In the genomic region with DNA sequence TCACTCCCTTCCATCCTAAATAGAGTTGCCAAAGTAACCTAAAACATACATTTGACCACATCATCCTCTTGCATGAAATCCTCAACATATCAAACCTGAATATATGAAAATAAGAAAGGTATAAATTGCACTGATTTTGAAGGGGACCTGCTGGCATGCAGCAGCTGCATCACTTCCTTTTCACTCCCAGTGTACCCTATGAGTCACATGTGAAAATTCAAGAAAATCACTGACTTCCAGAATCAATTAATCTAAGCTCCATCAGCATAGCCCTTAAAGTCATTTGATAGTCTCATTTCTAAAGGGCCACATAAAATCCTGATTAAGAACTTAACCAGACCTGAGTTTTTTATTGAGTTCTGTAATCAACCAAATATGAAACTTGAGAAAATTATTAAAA, we compare ENCODE assay signal across 23 cellular contexts. TPM values are rescaled to one million over a fixed set of nuclear protein-coding genes. Genes with fewer than 3 reads are reported as not detected.
DNase-seq lines count a peak whose midpoint lies in the region; ATAC-seq and TF ChIP-seq lines count a peak whose summit lies in the region.
"Had no signal": no experiment of that assay in that cellular context is flagged by ENCODE, and none has a peak within 500 bp of the region (broad histone marks: within the 10 kb centered on the region; RNA-seq: fewer than 3 reads in every experiment).

No MANE protein-coding gene starts in this region.

- H3K4me3 ChIP-seq in IMR-90 (ENCODE audit: insufficient read depth, low read depth, low read length) (no peak overlapping the region), choroid plexus epithelial cell (ENCODE audit: low read depth, low read length) (no peak overlapping the region), PC-9 (no peak overlapping the region)
- H3K4me3 ChIP-seq: esophagus muscularis mucosa, heart right ventricle, mucosa of descending colon, thoracic aorta had no signal

- in situ Hi-C loops in IMR-90 (cut with MboI; ENCODE audit: low sequenced_read_pairs) = no loop called here

- H3K27me3 ChIP-seq in IMR-90 (ENCODE audit: control insufficient read depth, insufficient read depth, low read length) (no peaks in the 10 kb centered on the region), PC-9 (ENCODE audit: insufficient read depth, low read depth) (no peaks in the 10 kb centered on the region)
- H3K27me3 ChIP-seq: esophagus muscularis mucosa, heart right ventricle had no signal

- POLR2A ChIA-PET in IMR-90 (lab: Charles Lee; ENCODE audit: unreplicated experiment) (no interaction called here), PC-9 (lab: Charles Lee; ENCODE audit: unreplicated experiment) (no interaction called here)

- intact Hi-C loops in IMR-90 (cut with micrococcal nuclease) (no loop called here), PC-9 (cut with micrococcal nuclease; ENCODE audit: unreplicated experiment) (no loop called here)

- H2BK5ac ChIP-seq in IMR-90 (ENCODE audit: low read depth, low read length, poor library complexity, severe bottlenecking) = no peak overlapping the region

- no peak for TF ChIP-seq RAD21 in IMR-90 (IDR thresholded peaks at IDR 0.05; ENCODE audit: low read length)

- DNase-seq in EH (ENCODE audit: low read depth) (peak; percentile 35), IMR-90 (peak; percentile 73), choroid plexus epithelial cell (ENCODE audit: low read depth) (peak; percentile 31), lung microvascular endothelial cell (ENCODE audit: low read depth in 2 of 2) (peak; percentile 12 to 87), PC-9 (no peak), substantia nigra (lab: John Stamatoyannopoulos, UW) (no peak), NCI-H446 (lab: John Stamatoyannopoulos, UW) (no peak)
- DNase-seq: activated CD4-positive, alpha-beta T cell treated with anti-CD3 and anti-CD28 coated beads for 1 hour; activated gamma-delta T cell; anterior cingulate cortex; C1 segment of cervical spinal cord; cortex of kidney; DMS153; heart right ventricle; left cardiac atrium; mucosa of descending colon; NCI-H1694; NCI-H226; SIG-M5; small intestine had no signal

- H3K27ac ChIP-seq in IMR-90 (ENCODE audit: insufficient read depth, low read length) (peak overlapping the region; percentile 33; the same call in 1 of the 2 replicates), PC-9 (no peak overlapping the region), substantia nigra (ENCODE audit: low read depth, low read length, poor library complexity, severe bottlenecking) (no peak overlapping the region)
- H3K27ac ChIP-seq: esophagus muscularis mucosa, heart right ventricle, thoracic aorta had no signal

- H3K36me3 ChIP-seq in IMR-90 (ENCODE audit: control insufficient read depth, insufficient read depth, low read length) (peaks cover 7% of the 10 kb centered on the region; the same call in 1 of the 2 replicates), PC-9 (ENCODE audit: low read depth) (peaks cover 3% of the 10 kb centered on the region; the same call in 1 of the 2 replicates)

- no peak overlapping the region for H4K8ac ChIP-seq in IMR-90 (ENCODE audit: low read depth in 2 of 2, low read length in 2 of 2)

- peaks cover 18 to 29% of the 10 kb centered on the region in 2 experiments for H3K79me1 ChIP-seq in IMR-90 (ENCODE audit: low read depth in 1 of 2, low read length in 2 of 2)

- 0 out of 2 replicates have a peak, but pooled peaks cover 4% of the 10 kb centered on the region for H3K79me2 ChIP-seq in PC-9 (ENCODE audit: low read depth)

- no peak overlapping the region for H2AK9ac ChIP-seq in IMR-90 (replicated peaks; ENCODE audit: low read depth, low read length, poor library complexity)

- no peaks in the 10 kb centered on the region for H3F3A ChIP-seq in PC-9 (ENCODE audit: insufficient read depth, low read depth)

- no peak overlapping the region for H3K9ac ChIP-seq in IMR-90 (ENCODE audit: low read depth, low read length)

- H3K9me3 ChIP-seq in IMR-90 (ENCODE audit: control insufficient read depth, insufficient read depth, low read length) (no peaks in the 10 kb centered on the region), PC-9 (ENCODE audit: insufficient read depth, low read depth) (no peaks in the 10 kb centered on the region)
- H3K9me3 ChIP-seq: esophagus muscularis mucosa, heart right ventricle, mucosa of descending colon, thoracic aorta had no signal

- TF ChIP-seq CTCF in IMR-90 (conservative IDR thresholded peaks at IDR 0.05; ENCODE audit: low read depth, low read length) (no peak), choroid plexus epithelial cell (conservative IDR thresholded peaks at IDR 0.05; ENCODE audit: low read depth, low read length) (no peak), PC-9 (conservative IDR thresholded peaks at IDR 0.05) (no peak)

- no TSS peak for BruUV-seq in IMR-90 (replicated peaks; lab: Mats Ljungman, UMichigan)
- no TSS peak for BruUV-seq in PC-9 (replicated peaks; lab: Mats Ljungman, UMichigan)

- TF ChIP-seq POLR2A in IMR-90 (IDR thresholded peaks at IDR 0.05; ENCODE audit: low read depth, low read length) = no peak

- H2BK120ac ChIP-seq in IMR-90 (ENCODE audit: low read depth, low read length) = no peak overlapping the region

- H3K4me2 ChIP-seq in IMR-90 (ENCODE audit: low read depth, low read length) (peak overlapping the region; percentile 56; the same call in 1 of the 2 replicates), PC-9 (no peak overlapping the region)

- no peak overlapping the region for H3K56ac ChIP-seq in IMR-90 (ENCODE audit: extremely low read depth, insufficient read depth, low read length)

- no peaks in the 10 kb centered on the region for H3K9me1 ChIP-seq in IMR-90 (ENCODE audit: insufficient read depth, low read length)

- H4K20me1 ChIP-seq in IMR-90 (ENCODE audit: insufficient read depth, low read length) = no peaks in the 10 kb centered on the region
- H4K20me1 ChIP-seq in PC-9 (ENCODE audit: insufficient read depth) = no peaks in the 10 kb centered on the region

- no peak overlapping the region for H2AFZ ChIP-seq in IMR-90 (replicated peaks; ENCODE audit: low read length, poor library complexity)
- no peak overlapping the region for H2AFZ ChIP-seq in PC-9

- no peak overlapping the region for H2AK5ac ChIP-seq in IMR-90 (ENCODE audit: low read depth, low read length)

- H3K18ac ChIP-seq in IMR-90 (ENCODE audit: low read depth, low read length) = no peak overlapping the region; the same call in 1 of the 2 replicates

- CTCF ChIA-PET in IMR-90 (lab: Yijun Ruan, JAX) (no interaction called here), PC-9 (lab: Charles Lee) (no interaction called here)

- no peak overlapping the region for H2BK15ac ChIP-seq in IMR-90 (ENCODE audit: low read depth, low read length)

- H3K23ac ChIP-seq in IMR-90 (ENCODE audit: low read depth, low read length) = no peak overlapping the region

- H3K4me1 ChIP-seq in IMR-90 (ENCODE audit: control insufficient read depth, insufficient read depth, low read length) (0 out of 2 replicates have a peak, but pooled peaks cover 4% of the 10 kb centered on the region), PC-9 (replicated peaks; ENCODE audit: insufficient read depth) (no peaks in the 10 kb centered on the region)
- H3K4me1 ChIP-seq: esophagus muscularis mucosa had no signal

- peak overlapping the region; percentile 3; the same call in 1 of the 2 replicates for H2BK20ac ChIP-seq in IMR-90 (ENCODE audit: low read depth, low read length)

- H4K5ac ChIP-seq in IMR-90 (ENCODE audit: low read depth, low read length) = no peak overlapping the region

- dilution Hi-C loops in IMR-90 (cut with HindIII; ENCODE audit: low sequenced_read_pairs, unreplicated experiment) = no loop called here

- no peak overlapping the region for H3K4ac ChIP-seq in IMR-90 (ENCODE audit: low read depth, low read length)

- no peaks in the 10 kb centered on the region for H3K9me2 ChIP-seq in PC-9 (ENCODE audit: insufficient read depth)

- H3K14ac ChIP-seq in IMR-90 (replicated peaks; ENCODE audit: low read depth, low read length) = no peak overlapping the region

- no peak overlapping the region for H4K91ac ChIP-seq in IMR-90 (ENCODE audit: insufficient read depth, low read depth, low read length)

- ATAC-seq in IMR-90 (ENCODE audit: low read depth) (peak; percentile 64), GM18858 (IDR thresholded peaks at IDR 0.05; ENCODE audit: unreplicated experiment) (no peak)
- ATAC-seq: heart right ventricle, left cardiac atrium, mucosa of descending colon had no signal

TF ChIP-seq in IMR-90, 13 proteins besides CTCF, POLR2A, EP300 and RAD21:
- TF ChIP-seq CEBPB (IDR thresholded peaks at IDR 0.05; ENCODE audit: low read depth, low read length) (no peak), FOS (IDR thresholded peaks at IDR 0.05; ENCODE audit: low read depth, low read length) (peak; percentile 21; the same call in 1 of the 2 replicates), RCOR1 (IDR thresholded peaks at IDR 0.05; ENCODE audit: insufficient replicate concordance, low read length) (no peak), BHLHE40 (IDR thresholded peaks at IDR 0.05; ENCODE audit: low read depth, low read length) (no peak), CHD1 (IDR thresholded peaks at IDR 0.05; ENCODE audit: low read depth, low read length) (no peak)
- TF ChIP-seq, protein P1, sequence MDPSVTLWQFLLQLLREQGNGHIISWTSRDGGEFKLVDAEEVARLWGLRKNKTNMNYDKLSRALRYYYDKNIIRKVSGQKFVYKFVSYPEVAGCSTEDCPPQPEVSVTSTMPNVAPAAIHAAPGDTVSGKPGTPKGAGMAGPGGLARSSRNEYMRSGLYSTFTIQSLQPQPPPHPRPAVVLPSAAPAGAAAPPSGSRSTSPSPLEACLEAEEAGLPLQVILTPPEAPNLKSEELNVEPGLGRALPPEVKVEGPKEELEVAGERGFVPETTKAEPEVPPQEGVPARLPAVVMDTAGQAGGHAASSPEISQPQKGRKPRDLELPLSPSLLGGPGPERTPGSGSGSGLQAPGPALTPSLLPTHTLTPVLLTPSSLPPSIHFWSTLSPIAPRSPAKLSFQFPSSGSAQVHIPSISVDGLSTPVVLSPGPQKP (IDR thresholded peaks at IDR 0.05; ENCODE audit: borderline replicate concordance, low read depth, low read length) = no peak
- TF ChIP-seq, protein P2, sequence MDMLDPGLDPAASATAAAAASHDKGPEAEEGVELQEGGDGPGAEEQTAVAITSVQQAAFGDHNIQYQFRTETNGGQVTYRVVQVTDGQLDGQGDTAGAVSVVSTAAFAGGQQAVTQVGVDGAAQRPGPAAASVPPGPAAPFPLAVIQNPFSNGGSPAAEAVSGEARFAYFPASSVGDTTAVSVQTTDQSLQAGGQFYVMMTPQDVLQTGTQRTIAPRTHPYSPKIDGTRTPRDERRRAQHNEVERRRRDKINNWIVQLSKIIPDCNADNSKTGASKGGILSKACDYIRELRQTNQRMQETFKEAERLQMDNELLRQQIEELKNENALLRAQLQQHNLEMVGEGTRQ (IDR thresholded peaks at IDR 0.05; ENCODE audit: low read depth, low read length) = no peak

RNA-seq across cellular contexts. Expression of a gene that starts 24.3 kb away (rescaled TPM):
- 61.8 and 116 TPM in 2 replicates for total RNA-seq in IMR-90 (2012; rRNA removed)
- 38.4 and 39.9 TPM in 2 replicates for polyA plus RNA-seq in IMR-90 (2012; rRNA removed)
- polyA plus RNA-seq in IMR-90 (2012; cell fraction: cytosol; rRNA removed) = 13.0 and 24.5 TPM in 2 replicates
- polyA plus RNA-seq in IMR-90 (2012; cell fraction: nucleus; rRNA removed; ENCODE audit: low replicate concordance) = 38.3 and 116 TPM in 2 replicates
- total RNA-seq in lung microvascular endothelial cell = 105 and 131 TPM in 2 replicates
- 92.0 and 99.1 TPM in 2 replicates for total RNA-seq in PC-9 (2021)

Comparison
In these comparisons a context has a peak if more than half of its experiments do, and no peak if none do; other contexts are left out.
1. DNase-seq: peak in EH (single experiment), IMR-90 (single experiment), choroid plexus epithelial cell (single experiment) and lung microvascular endothelial cell (2 of 2); none in PC-9 (0 of 2), substantia nigra (0 of 49) and NCI-H446 (0 of 2).